Comparison of ENCODE assay signal across 18 cellular contexts in the genomic region with DNA sequence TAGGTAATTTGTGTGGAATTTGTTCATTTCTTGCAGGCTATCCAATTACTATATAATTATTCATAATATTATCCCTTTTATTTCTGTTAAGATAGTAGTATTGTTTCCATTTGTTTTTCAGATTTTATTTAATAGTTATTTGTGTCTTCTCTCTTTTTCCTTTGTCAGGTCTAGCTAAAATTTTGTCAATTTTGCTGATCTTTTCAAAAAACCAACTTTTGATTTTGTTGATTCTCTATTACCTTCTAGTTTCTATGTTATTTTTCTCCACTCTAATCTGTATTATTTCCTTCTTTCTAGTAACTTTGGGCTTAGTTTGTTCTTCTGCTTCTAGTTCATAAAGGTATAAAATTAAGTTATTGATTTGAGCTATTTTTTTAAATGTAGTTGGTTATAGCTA.
DNase-seq lines count a peak whose midpoint lies in the region; ATAC-seq, FAIRE-seq and TF ChIP-seq lines count a peak whose summit lies in the region.
"Had no signal": no experiment of that assay in that cellular context is flagged by ENCODE, and none has a peak within 500 bp of the region (broad histone marks: within the 10 kb centered on the region; RNA-seq: fewer than 3 reads in every experiment).

No MANE protein-coding gene starts in this region.

- intact Hi-C loops in K562 (cut with micrococcal nuclease), result no loop called here
- intact Hi-C loops in kidney (cut with DNase I), result no loop called here
- intact Hi-C loops in head of caudate nucleus (cut with DNase I), result no loop called here

- H3K9ac ChIP-seq in K562 (ENCODE audit: insufficient read depth in 1 of 2, low read depth in 2 of 2, low read length in 2 of 2) (no peak overlapping the region), kidney (ENCODE audit: low read length in 2 of 2) (no peak overlapping the region)
- H3K9ac ChIP-seq: GM23248 had no signal

- H3K27me3 ChIP-seq in K562 (ENCODE audit: control insufficient read depth in 2 of 2, insufficient read depth in 2 of 2, low read length in 2 of 2), result no peaks in the 10 kb centered on the region
- H3K27me3 ChIP-seq in small intestine (ENCODE audit: control insufficient read depth in 2 of 2, insufficient read depth in 2 of 2, low read length in 2 of 2), result no peaks in the 10 kb centered on the region

- no peak for DNase-seq in K562 (ENCODE audit: extremely low read depth in 1 of 4, low spot score in 3 of 4)
- no peak for DNase-seq in kidney
- no peak for DNase-seq in small intestine
- DNase-seq in NCI-H1048 (lab: John Stamatoyannopoulos, UW), result no peak
- no peak for DNase-seq in head of caudate nucleus
- no peak for DNase-seq in AG08395 (ENCODE audit: low spot score)
- DNase-seq: 8988T; ACHN; AML-193; Caco-2; CD4-positive, alpha-beta T cell; GM23248 had no signal

- no peaks in the 10 kb centered on the region; a peak in 2 of 5 replicates for H3K4me1 ChIP-seq in K562 (replicated peaks in 1 of 2; ENCODE audit: control insufficient read depth in 2 of 2, insufficient read depth in 2 of 2, low read length in 2 of 2)
- H3K4me1 ChIP-seq in kidney (ENCODE audit: control insufficient read depth in 1 of 2, insufficient read depth in 1 of 2, low read depth in 1 of 2, low read length in 2 of 2), result no peaks in the 10 kb centered on the region
- H3K4me1 ChIP-seq in small intestine (ENCODE audit: control insufficient read depth in 2 of 2, insufficient read depth in 1 of 2, low read depth in 1 of 2, low read length in 1 of 2), result no peaks in the 10 kb centered on the region
- H3K4me1 ChIP-seq: Caco-2 had no signal

- no peak for TF ChIP-seq POLR2A in K562 (conservative IDR thresholded peaks at IDR 0.05)

- in situ Hi-C loops in K562 (cut with MboI), result no loop called here

- no peaks in the 10 kb centered on the region for H3K9me1 ChIP-seq in K562 (ENCODE audit: control insufficient read depth, insufficient read depth, low read length)

- POLR2A ChIA-PET in K562 (lab: Yijun Ruan, JAX), result no interaction called here

- CTCF ChIA-PET in K562 (lab: Yijun Ruan, JAX; ENCODE audit: low intra/inter-chr PET ratio), result no interaction called here

- no peak overlapping the region for H3K4me2 ChIP-seq in K562 (ENCODE audit: insufficient read depth, low read length)

- H3K79me2 ChIP-seq in K562 (ENCODE audit: control insufficient read depth, insufficient read depth, low read length), result no peaks in the 10 kb centered on the region

- no peak for TF ChIP-seq RAD21 in K562 (CRISPR knock-in tag; conservative IDR thresholded peaks at IDR 0.05 in 1 of 2, IDR thresholded peaks at IDR 0.05 in 1 of 2)

- no peaks in the 10 kb centered on the region for H3K9me3 ChIP-seq in K562 (replicated peaks; ENCODE audit: control insufficient read depth, insufficient read depth, low read depth, low read length)
- H3K9me3 ChIP-seq in kidney (ENCODE audit: control insufficient read depth in 1 of 2, low read length in 2 of 2), result no peaks in the 10 kb centered on the region
- no peaks in the 10 kb centered on the region for H3K9me3 ChIP-seq in small intestine (ENCODE audit: control insufficient read depth, low read depth)
- H3K9me3 ChIP-seq: Caco-2, HAP-1 had no signal

- H3K36me3 ChIP-seq in K562 (ENCODE audit: control insufficient read depth, insufficient read depth, low read length) (no peaks in the 10 kb centered on the region; the same call in 2 of the 3 replicates), kidney (ENCODE audit: control insufficient read depth in 1 of 2, insufficient read depth in 2 of 2, low read length in 2 of 2) (no peaks in the 10 kb centered on the region), small intestine (ENCODE audit: control insufficient read depth in 2 of 2, insufficient read depth in 2 of 2, low read length in 2 of 2) (peaks cover 0 to 2% of the 10 kb centered on the region in 2 donors)
- H3K36me3 ChIP-seq: HAP-1 had no signal

- H4K20me1 ChIP-seq in K562 (replicated peaks; ENCODE audit: control insufficient read depth, insufficient read depth, low read length), result no peaks in the 10 kb centered on the region

- H3K4me3 ChIP-seq in K562, result no peak overlapping the region
- H3K4me3 ChIP-seq in kidney (ENCODE audit: low read length in 2 of 2), result no peak overlapping the region
- H3K4me3 ChIP-seq in small intestine (ENCODE audit: low read depth in 1 of 2, low read length in 2 of 2), result no peak overlapping the region
- H3K4me3 ChIP-seq: GM23248, HAP-1 had no signal

- BruUV-seq in K562 (replicated peaks; lab: Mats Ljungman, UMichigan), result no TSS peak

- FAIRE-seq in A204.1 (lab: Jason Lieb, UNC), result peak; percentile 29
- no peak for FAIRE-seq in K562 (lab: Jason Lieb, UNC)
- FAIRE-seq in kidney (lab: Jason Lieb, UNC), result peak; percentile 44
- FAIRE-seq in small intestine (lab: Jason Lieb, UNC), result peak; percentile 5
- FAIRE-seq: D721Med, GM12891, GM19239 had no signal

- no peak for ATAC-seq in K562

- TF ChIP-seq CTCF in K562 (IDR thresholded peaks at IDR 0.05 in 2 of 3, conservative IDR thresholded peaks at IDR 0.05 in 1 of 3; ENCODE audit: insufficient read depth in 2 of 3, low read depth in 1 of 3, low read length in 3 of 3) (no peak), kidney (IDR thresholded peaks at IDR 0.05; ENCODE audit: borderline replicate concordance, extremely low read depth, insufficient read depth) (no peak)

- H2AFZ ChIP-seq in K562 (ENCODE audit: low read depth, low read length), result no peak overlapping the region
- H2AFZ ChIP-seq: GM23248 had no signal

- no peak overlapping the region for H3K27ac ChIP-seq in K562 (ENCODE audit: extremely low read depth, low read depth, low read length)
- H3K27ac ChIP-seq in kidney (ENCODE audit: low read depth in 2 of 2, low read length in 2 of 2), result no peak overlapping the region
- H3K27ac ChIP-seq in small intestine (ENCODE audit: low read depth in 1 of 2, low read length in 1 of 2), result no peak overlapping the region
- H3K27ac ChIP-seq: C4-2B, GM23248 had no signal

- TF ChIP-seq EP300 in K562 (IDR thresholded peaks at IDR 0.05; ENCODE audit: low read length), result no peak

TF ChIP-seq in K562, 482 proteins besides CTCF, POLR2A, EP300 and RAD21:
- TF ChIP-seq ARNT (IDR thresholded peaks at IDR 0.05), result no peak
- TF ChIP-seq SMARCC2 (IDR thresholded peaks at IDR 0.05; ENCODE audit: low read depth), result no peak
- peak; percentile 67; the same call in 1 of the 2 replicates for TF ChIP-seq C11orf30 (IDR thresholded peaks at IDR 0.05; ENCODE audit: low read depth)
- no peak for TF ChIP-seq EP400 (IDR thresholded peaks at IDR 0.05)
- peak; percentile 88 for TF ChIP-seq ZNF316 (IDR thresholded peaks at IDR 0.05)
- TF ChIP-seq, protein P1, sequence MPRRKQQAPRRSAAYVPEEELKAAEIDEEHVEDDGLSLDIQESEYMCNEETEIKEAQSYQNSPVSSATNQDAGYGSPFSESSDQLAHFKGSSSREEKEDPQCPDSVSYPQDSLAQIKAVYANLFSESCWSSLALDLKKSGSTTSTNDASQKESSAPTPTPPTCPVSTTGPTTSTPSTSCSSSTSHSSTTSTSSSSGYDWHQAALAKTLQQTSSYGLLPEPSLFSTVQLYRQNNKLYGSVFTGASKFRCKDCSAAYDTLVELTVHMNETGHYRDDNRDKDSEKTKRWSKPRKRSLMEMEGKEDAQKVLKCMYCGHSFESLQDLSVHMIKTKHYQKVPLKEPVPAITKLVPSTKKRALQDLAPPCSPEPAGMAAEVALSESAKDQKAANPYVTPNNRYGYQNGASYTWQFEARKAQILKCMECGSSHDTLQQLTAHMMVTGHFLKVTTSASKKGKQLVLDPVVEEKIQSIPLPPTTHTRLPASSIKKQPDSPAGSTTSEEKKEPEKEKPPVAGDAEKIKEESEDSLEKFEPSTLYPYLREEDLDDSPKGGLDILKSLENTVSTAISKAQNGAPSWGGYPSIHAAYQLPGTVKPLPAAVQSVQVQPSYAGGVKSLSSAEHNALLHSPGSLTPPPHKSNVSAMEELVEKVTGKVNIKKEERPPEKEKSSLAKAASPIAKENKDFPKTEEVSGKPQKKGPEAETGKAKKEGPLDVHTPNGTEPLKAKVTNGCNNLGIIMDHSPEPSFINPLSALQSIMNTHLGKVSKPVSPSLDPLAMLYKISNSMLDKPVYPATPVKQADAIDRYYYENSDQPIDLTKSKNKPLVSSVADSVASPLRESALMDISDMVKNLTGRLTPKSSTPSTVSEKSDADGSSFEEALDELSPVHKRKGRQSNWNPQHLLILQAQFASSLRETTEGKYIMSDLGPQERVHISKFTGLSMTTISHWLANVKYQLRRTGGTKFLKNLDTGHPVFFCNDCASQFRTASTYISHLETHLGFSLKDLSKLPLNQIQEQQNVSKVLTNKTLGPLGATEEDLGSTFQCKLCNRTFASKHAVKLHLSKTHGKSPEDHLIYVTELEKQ (CRISPR knock-in tag; IDR thresholded peaks at IDR 0.05), result no peak
- 0 out of 2 replicates have a peak, but pooled peaks have one; percentile 13 for TF ChIP-seq MAFG (tag; conservative IDR thresholded peaks at IDR 0.05)
